8 cellular contexts compared by ENCODE assay signal in the genomic region with DNA sequence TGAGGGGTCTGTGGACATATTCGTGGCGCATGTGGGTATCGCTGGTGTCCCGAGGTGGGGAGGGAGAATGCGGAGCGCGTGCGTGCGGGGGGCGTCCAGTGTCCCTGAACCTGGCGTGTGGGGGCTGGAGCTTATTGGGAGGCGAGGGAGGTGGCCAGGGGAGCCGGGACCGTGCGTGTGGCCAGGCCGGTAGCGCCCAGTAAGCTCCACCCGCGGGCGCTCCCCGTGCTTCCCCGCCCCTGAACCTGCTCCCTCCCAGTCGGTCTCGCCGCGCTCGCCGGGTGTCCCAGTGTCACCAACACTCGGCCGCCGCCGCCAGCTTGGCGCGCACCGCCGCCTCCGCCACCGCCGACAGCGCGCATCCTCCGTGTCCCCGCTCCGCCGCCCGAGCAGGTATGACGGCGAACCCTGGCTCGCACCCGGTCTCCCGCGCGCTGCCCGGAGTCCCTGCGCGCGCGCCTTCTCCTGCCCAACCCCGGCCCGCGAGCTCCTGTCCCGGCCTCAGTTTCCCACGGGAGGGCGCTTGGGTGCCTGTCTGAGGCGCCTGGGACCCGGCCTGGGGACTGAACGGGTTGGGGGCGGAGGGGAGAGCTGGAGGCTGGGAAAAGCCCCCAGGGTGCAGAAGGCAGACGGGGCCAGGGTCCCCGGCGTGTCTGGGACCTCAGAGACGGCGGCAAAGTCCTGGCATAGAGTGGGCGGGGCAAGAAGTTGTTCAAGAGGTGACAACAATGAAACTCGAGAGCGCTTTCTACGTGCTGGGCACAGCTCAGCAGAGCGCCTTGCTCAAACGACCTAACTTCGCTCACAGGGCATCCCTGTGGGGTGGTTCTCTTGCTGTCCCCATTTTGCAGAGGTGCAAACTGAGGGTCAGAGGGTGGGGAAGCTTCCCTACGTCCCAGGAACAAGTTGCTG. TPM values are rescaled to one million over a fixed set of nuclear protein-coding genes. Genes with fewer than 3 reads are reported as not detected.
DNase-seq lines count a peak whose midpoint lies in the region; ATAC-seq and TF ChIP-seq lines count a peak whose summit lies in the region.

A gene with protein sequence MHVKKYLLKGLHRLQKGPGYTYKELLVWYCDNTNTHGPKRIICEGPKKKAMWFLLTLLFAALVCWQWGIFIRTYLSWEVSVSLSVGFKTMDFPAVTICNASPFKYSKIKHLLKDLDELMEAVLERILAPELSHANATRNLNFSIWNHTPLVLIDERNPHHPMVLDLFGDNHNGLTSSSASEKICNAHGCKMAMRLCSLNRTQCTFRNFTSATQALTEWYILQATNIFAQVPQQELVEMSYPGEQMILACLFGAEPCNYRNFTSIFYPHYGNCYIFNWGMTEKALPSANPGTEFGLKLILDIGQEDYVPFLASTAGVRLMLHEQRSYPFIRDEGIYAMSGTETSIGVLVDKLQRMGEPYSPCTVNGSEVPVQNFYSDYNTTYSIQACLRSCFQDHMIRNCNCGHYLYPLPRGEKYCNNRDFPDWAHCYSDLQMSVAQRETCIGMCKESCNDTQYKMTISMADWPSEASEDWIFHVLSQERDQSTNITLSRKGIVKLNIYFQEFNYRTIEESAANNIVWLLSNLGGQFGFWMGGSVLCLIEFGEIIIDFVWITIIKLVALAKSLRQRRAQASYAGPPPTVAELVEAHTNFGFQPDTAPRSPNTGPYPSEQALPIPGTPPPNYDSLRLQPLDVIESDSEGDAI (plus strand): TSS at position 258 of the 912 bp plus-strand sequence. CDS start 46,298 bp downstream, outside the sequence.

- peak within 1 kb of the TSS; percentile 49 for H2BK12ac ChIP-seq in neuronal stem cell (ENCODE audit: low read length)

- H3K23ac ChIP-seq in neuronal stem cell (ENCODE audit: low read depth, low read length, poor library complexity): peak within 1 kb of the TSS; percentile 94

- peak; percentile 34 for DNase-seq in G401 (ENCODE audit: low spot score)
- no peak for DNase-seq in LNCaP clone FGC (ENCODE audit: low read depth)
- peak; percentile 38 for DNase-seq in neuronal stem cell (ENCODE audit: low spot score)
- no peak for DNase-seq in RWPE1 (ENCODE audit: low spot score)
- no peak for DNase-seq in SIG-M5 (lab: John Stamatoyannopoulos, UW)
- DNase-seq in dedifferentiated amniotic fluid mesenchymal stem cell (ENCODE audit: extremely low spot score): no peak

- POLR2A ChIA-PET in RWPE1 (lab: Yijun Ruan, JAX; ENCODE audit: low non-redundant PET): no interaction called here

- no peaks in the 10 kb centered on the region for H3K9me3 ChIP-seq in duodenal mucosa (ENCODE audit: control insufficient read depth in 1 of 2, low read length in 2 of 2)
- peaks cover 0 to 2% of the 10 kb centered on the region in 2 donors for H3K9me3 ChIP-seq in neuronal stem cell (replicated peaks in 1 of 2; ENCODE audit: control insufficient read depth in 2 of 2, insufficient read depth in 1 of 2, low read depth in 1 of 2, low read length in 2 of 2)

- peak within 1 kb of the TSS; percentile 76 for H2AFZ ChIP-seq in neuronal stem cell (ENCODE audit: low read length)

- no CpG with 5 or more reads among the region's 81 CpGs for WGBS in neuronal stem cell (ENCODE audit: extremely low coverage in 2 of 2, insufficient read length in 2 of 2, insufficient replicate concordance in 1 of 2), 2 donors

- H2BK120ac ChIP-seq in neuronal stem cell (ENCODE audit: low read depth, low read length): no peak within 1 kb of the TSS

- peak within 1 kb of the TSS; percentile 89 for H3K18ac ChIP-seq in neuronal stem cell (ENCODE audit: low read length)

- TF ChIP-seq CTCF in LNCaP clone FGC (IDR thresholded peaks at IDR 0.05; ENCODE audit: control insufficient read depth, extremely low read depth, insufficient read depth): peak; percentile 14; the same call in 1 of the 2 replicates
- no peak for TF ChIP-seq CTCF in RWPE1 (conservative IDR thresholded peaks at IDR 0.05; ENCODE audit: low read depth)

- CTCF ChIA-PET in RWPE1 (lab: Yijun Ruan, JAX): interaction anchor here (0.6 kb wide), 1 partner anchor 45 kb away, joined by 4 read pairs; no protein-coding TSS in a partner anchor

- H2AK5ac ChIP-seq in neuronal stem cell (ENCODE audit: low read depth, low read length): peak within 1 kb of the TSS; percentile 63

- peak within 1 kb of the TSS; percentile 42 for H3K14ac ChIP-seq in neuronal stem cell (ENCODE audit: low read length)

- H3K27me3 ChIP-seq in duodenal mucosa (ENCODE audit: control insufficient read depth in 1 of 2, insufficient read depth in 2 of 2, low read length in 2 of 2): peaks cover 17% of the 10 kb centered on the region in 2 donors
- H3K27me3 ChIP-seq in neuronal stem cell (ENCODE audit: control insufficient read depth in 3 of 3, insufficient read depth in 3 of 3, low read depth in 1 of 3, low read length in 3 of 3): peaks cover 12 to 56% (median 27%) of the 10 kb centered on the region in 3 experiments

- H3K4me3 ChIP-seq in LNCaP clone FGC (ENCODE audit: low read depth, low read length) (peak within 1 kb of the TSS; percentile 44), duodenal mucosa (ENCODE audit: low read depth in 1 of 2, low read length in 2 of 2) (peak within 1 kb of the TSS; percentile 11 to 59), neuronal stem cell (ENCODE audit: low read length in 2 of 2) (peak within 1 kb of the TSS in 1 of 2 donors; percentile 77)

- peaks cover 1% of the 10 kb centered on the region for H3K79me1 ChIP-seq in neuronal stem cell (ENCODE audit: low read depth, low read length)

- H3K9ac ChIP-seq in duodenal mucosa (ENCODE audit: low read depth in 1 of 2, low read length in 2 of 2) (no peak within 1 kb of the TSS), neuronal stem cell (ENCODE audit: low read depth, low read length, poor library complexity) (peak within 1 kb of the TSS; percentile 79)

- H4K91ac ChIP-seq in neuronal stem cell (ENCODE audit: low read depth, low read length, poor library complexity): no peak within 1 kb of the TSS

- H2BK15ac ChIP-seq in neuronal stem cell (ENCODE audit: low read length): peak within 1 kb of the TSS; percentile 69

- H3K4me1 ChIP-seq in duodenal mucosa (ENCODE audit: control insufficient read depth in 1 of 2, insufficient read depth in 2 of 2, low read length in 2 of 2) (no peaks in the 10 kb centered on the region), neuronal stem cell (ENCODE audit: control insufficient read depth in 2 of 2, insufficient read depth in 1 of 2, low read depth in 1 of 2, low read length in 2 of 2) (peaks cover 0 to 7% of the 10 kb centered on the region in 2 donors)

- in situ Hi-C loops in G401 (cut with HindIII; ENCODE audit: low sequenced_read_pairs): no loop called here

- H3K4ac ChIP-seq in neuronal stem cell (ENCODE audit: low read length): peak within 1 kb of the TSS; percentile 24

- H2BK5ac ChIP-seq in neuronal stem cell (ENCODE audit: low read length): no peak within 1 kb of the TSS

- peak within 1 kb of the TSS; percentile 7 for H4K8ac ChIP-seq in neuronal stem cell (ENCODE audit: low read depth, low read length)

- H3K4me2 ChIP-seq in neuronal stem cell (ENCODE audit: insufficient read depth, low read length, poor library complexity, severe bottlenecking): peak within 1 kb of the TSS; percentile 88

- no peak for ATAC-seq in HG02571 (IDR thresholded peaks at IDR 0.05; ENCODE audit: unreplicated experiment)

- H3K36me3 ChIP-seq in duodenal mucosa (ENCODE audit: control insufficient read depth in 1 of 2, insufficient read depth in 2 of 2, low read length in 2 of 2): no peaks in the 10 kb centered on the region
- H3K36me3 ChIP-seq in neuronal stem cell (replicated peaks in 1 of 2; ENCODE audit: control insufficient read depth in 2 of 2, insufficient read depth in 2 of 2, low read length in 2 of 2): no peaks in the 10 kb centered on the region

- no peak within 1 kb of the TSS for H3K27ac ChIP-seq in duodenal mucosa (ENCODE audit: low read depth, low read length)
- no peak within 1 kb of the TSS for H3K27ac ChIP-seq in neuronal stem cell (replicated peaks; ENCODE audit: low read length)
- no peak within 1 kb of the TSS for H3K27ac ChIP-seq in RWPE1

RNA-seq across cellular contexts. Expression of the gene that starts here (rescaled TPM):
- not detected in 2 replicates for total RNA-seq in G401 (2014; rRNA removed; shearing (Covaris generic))
- polyA plus RNA-seq in neuronal stem cell (2013, experiment 1 of 2): 0.01 TPM
- polyA plus RNA-seq in neuronal stem cell (2013, experiment 2 of 2): 0.01 TPM

Comparison
In these comparisons a context has a peak if more than half of its experiments do, and no peak if none do; other contexts are left out.
1. Peak in DNase-seq in G401; RNA of the gene not detected or under 1 TPM.